Comparison of ENCODE assay signal across 9 cellular contexts in the genomic region with DNA sequence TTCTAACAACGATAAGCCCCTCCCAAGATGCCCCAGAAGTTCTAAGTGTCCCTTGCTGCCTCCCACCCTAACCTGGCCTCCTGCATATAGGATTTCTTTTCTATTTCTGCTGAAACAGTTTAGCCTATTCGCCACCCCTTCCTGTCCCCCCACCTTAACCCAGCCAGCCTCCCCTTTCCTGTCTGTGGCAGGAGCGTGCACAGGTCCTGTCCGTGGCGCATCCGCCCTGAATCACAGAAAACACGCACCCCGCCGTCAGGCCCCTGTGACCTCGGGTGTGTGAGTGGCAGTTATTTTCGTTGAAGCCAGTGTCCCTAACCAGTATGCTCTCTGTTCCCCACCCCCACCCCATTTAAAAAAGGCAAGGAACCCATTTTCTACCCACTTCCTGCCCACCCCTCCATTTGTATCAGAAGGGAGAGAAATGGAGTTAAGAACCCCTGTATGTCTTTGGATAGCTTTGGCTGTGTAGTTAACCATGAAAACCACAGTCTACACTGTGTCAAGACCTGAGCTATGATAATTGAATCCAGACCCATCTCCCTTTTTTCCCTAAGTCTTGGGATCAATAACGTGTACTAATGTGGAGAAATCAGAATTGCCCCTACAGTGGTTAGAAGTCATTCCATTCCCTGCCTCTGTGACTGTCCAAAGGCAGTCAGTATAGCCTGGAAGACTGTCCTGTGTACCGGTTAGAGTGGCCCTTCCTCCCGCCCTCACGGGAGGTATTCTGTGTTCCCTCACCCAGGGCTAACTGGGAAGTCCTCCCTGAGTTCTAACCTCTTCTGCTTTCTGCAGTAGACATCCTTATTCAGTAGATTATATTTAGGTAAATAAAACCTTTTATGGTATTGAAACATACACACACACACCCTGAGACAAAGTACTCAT. TPM values are rescaled to one million over a fixed set of nuclear protein-coding genes. Genes with fewer than 3 reads are reported as not detected.
A peak's percentile ranks its signal among the peaks of the same experiment; 100 is the strongest.
DNase-seq lines count a peak whose midpoint lies in the region; ATAC-seq and TF ChIP-seq lines count a peak whose summit lies in the region.
"Had no signal": no experiment of that assay in that cellular context is flagged by ENCODE, and none has a peak within 500 bp of the region (broad histone marks: within the 10 kb centered on the region; RNA-seq: fewer than 3 reads in every experiment).

No MANE protein-coding gene starts in this region.

- H3K4me3 Mint-ChIP-seq in nephron, result peak overlapping the region; percentile 96 to 99 (median 98)

- TF ChIP-seq CTCF in nephron (IDR thresholded peaks at IDR 0.05; ENCODE audit: unreplicated experiment in 3 of 3) (no peak), transverse colon (IDR thresholded peaks at IDR 0.05) (no peak)

- peaks cover 7 to 72% (median 24%) of the 10 kb centered on the region in 4 donors for H3K4me1 ChIP-seq in transverse colon

- H3K27ac ChIP-seq in transverse colon, result peak overlapping the region; percentile 92 to 96 (median 94)

- peaks cover 75% of the 10 kb centered on the region for H3K4me1 Mint-ChIP-seq in nephron

- TF ChIP-seq EP300 in transverse colon (IDR thresholded peaks at IDR 0.05; ENCODE audit: low read depth), result no peak

- peak; percentile 19 for TF ChIP-seq POLR2A in transverse colon (IDR thresholded peaks at IDR 0.05)

- H3K9me3 ChIP-seq in transverse colon, result no peaks in the 10 kb centered on the region
- H3K9me3 ChIP-seq: body of pancreas had no signal

- peak overlapping the region; percentile 88 to 97 (median 89) for H3K27ac Mint-ChIP-seq in nephron

- H3K4me3 ChIP-seq in H7 (ENCODE audit: insufficient read depth, low read depth, low read length) (peak overlapping the region; percentile 73), transverse colon (peak overlapping the region; percentile 75 to 94 (median 79))

- intact Hi-C loops in transverse colon (cut with DNase I; ENCODE audit: low total_unique reads), result loop anchor here (5.0 kb wide), 1 partner anchor 84 kb away; a partner anchor contains a TSS

- no peaks in the 10 kb centered on the region for H3K9me3 Mint-ChIP-seq in nephron

- POLR2A ChIA-PET in HEK293T (lab: Yijun Ruan, JAX), result interaction anchor here (1.0 to 2.6 kb wide), 3 partner anchors 10 to 84 kb away, joined by 3 to 15 read pairs (median 6); a partner anchor contains a TSS

- peaks cover 17% of the 10 kb centered on the region for H3K36me3 ChIP-seq in H7 (replicated peaks; ENCODE audit: control insufficient read depth, insufficient read depth, low read length)
- H3K36me3 ChIP-seq in transverse colon, result peaks cover 0 to 10% (median 0%) of the 10 kb centered on the region in 4 donors

- peaks cover 47% of the 10 kb centered on the region for H3K36me3 Mint-ChIP-seq in nephron (ENCODE audit: low read depth)

- no peaks in the 10 kb centered on the region for H3K27me3 Mint-ChIP-seq in nephron (ENCODE audit: low read depth)

- DNase-seq in H7, result no peak
- peak; percentile 68 to 71 for DNase-seq in activated CD4-positive, alpha-beta T cell treated with anti-CD3 and anti-CD28 coated beads for 4 hours
- DNase-seq in effector CD4-positive, alpha-beta T cell, result peak; percentile 65
- DNase-seq in transverse colon, result peak; percentile 63
- no peak for DNase-seq in HEK293T (ENCODE audit: extremely low spot score)

- 24 to 45% methylated on average over 14 to 15 of the region's 15 CpGs for WGBS in transverse colon (ENCODE audit: low coverage in 1 of 2), 2 donors

- H3K27me3 ChIP-seq in H7 (ENCODE audit: control insufficient read depth, insufficient read depth, low read length) (peaks cover 3% of the 10 kb centered on the region; the same call in 1 of the 2 replicates), transverse colon (peaks cover 26% of the 10 kb centered on the region)

- ATAC-seq in HG03135 (IDR thresholded peaks at IDR 0.05; ENCODE audit: unreplicated experiment), result no peak
- ATAC-seq in HG03460 (IDR thresholded peaks at IDR 0.05; ENCODE audit: unreplicated experiment), result no peak
- ATAC-seq: body of pancreas had no signal

- in situ Hi-C loops in transverse colon (cut with MboI; ENCODE audit: low pct_ligation_motif_present in 1 of 4, low pct_unique_long_range_greater_than_20kb in 1 of 4, low sequenced_read_pairs in 3 of 4), result loop anchor here in 1 of 4 donors (25.0 kb wide), 1 partner anchor 89 kb away; a partner anchor contains a TSS

- CTCF ChIA-PET in HEK293T (lab: Yijun Ruan, JAX), result interaction anchor here (0.6 to 1.1 kb wide), 3 partner anchors 10 to 59 kb away, joined by 3 to 4 read pairs (median 3); no protein-coding TSS in a partner anchor

TF ChIP-seq in HEK293T, 16 proteins besides CTCF, POLR2A, EP300 and RAD21:
- TF ChIP-seq BHLHE40 (IDR thresholded peaks at IDR 0.05; ENCODE audit: borderline replicate concordance) (no peak), FOXM1 (IDR thresholded peaks at IDR 0.05; ENCODE audit: borderline replicate concordance) (no peak), ARNT (IDR thresholded peaks at IDR 0.05) (no peak), HDGF (IDR thresholded peaks at IDR 0.05; ENCODE audit: borderline replicate concordance) (no peak), ZNF384 (IDR thresholded peaks at IDR 0.05) (no peak), NFRKB (IDR thresholded peaks at IDR 0.05) (no peak), SUZ12 (IDR thresholded peaks at IDR 0.05) (no peak), CTBP1 (IDR thresholded peaks at IDR 0.05; ENCODE audit: borderline replicate concordance) (no peak)

RNA-seq across cellular contexts. Expression of a gene that starts 1.8 kb away (rescaled TPM):
- 69.5 and 85.9 TPM in 2 replicates for total RNA-seq in H7 (2014; rRNA removed; shearing (Covaris generic))
- 10 to 100 TPM; 35.9 to 76.3 (median 49.7) TPM for total RNA-seq in transverse colon

Comparison
In these comparisons a context has a peak if more than half of its experiments do, and no peak if none do; other contexts are left out.
1. DNase-seq: peak in activated CD4-positive, alpha-beta T cell treated with anti-CD3 and anti-CD28 coated beads for 4 hours (2 of 2), effector CD4-positive, alpha-beta T cell (single experiment) and transverse colon (single experiment); none in H7 (single experiment) and HEK293T (single experiment).